2 cellular contexts compared by ENCODE assay signal in the genomic region with DNA sequence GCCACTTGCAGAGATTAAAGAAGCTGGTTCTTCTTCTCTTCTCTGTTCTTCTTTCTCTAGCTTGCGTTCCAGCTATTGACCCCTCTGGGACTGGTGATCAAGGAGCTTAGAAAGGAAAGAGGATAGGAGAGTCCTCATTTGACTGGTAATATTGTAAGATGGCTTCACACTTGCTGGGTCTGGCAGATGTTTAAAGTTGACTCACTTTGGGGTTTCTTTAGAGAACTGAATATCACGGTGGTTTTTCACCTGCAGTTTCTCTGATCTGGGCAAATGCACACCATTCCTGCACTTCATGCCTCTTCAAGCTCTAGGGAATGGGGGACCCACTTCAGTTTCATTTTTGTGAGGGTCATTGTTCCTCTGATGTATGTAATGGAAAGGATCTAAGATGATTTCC.
TF ChIP-seq lines count a peak whose summit lies in the region.

No MANE protein-coding gene starts in this region.

TF ChIP-seq in GM12878, 131 proteins besides CTCF, POLR2A, EP300 and RAD21 (continued from another document):
- TF ChIP-seq PAX5 (IDR thresholded peaks at IDR 0.05; ENCODE audit: borderline replicate concordance, low read depth, low read length) (0 out of 2 replicates have a peak, but pooled peaks have one; percentile 13), IKZF2 (IDR thresholded peaks at IDR 0.05) (peak in 1 of 2 experiments; percentile 20; a peak in 1 of 4 replicates), ZNF207 (IDR thresholded peaks at IDR 0.05; ENCODE audit: borderline replicate concordance) (no peak), NFIC (IDR thresholded peaks at IDR 0.05; ENCODE audit: low read depth, low read length) (peak; percentile 61), SPI1 (IDR thresholded peaks at IDR 0.05; ENCODE audit: borderline replicate concordance, insufficient read depth, low read depth, low read length) (peak; percentile 72), SRF (IDR thresholded peaks at IDR 0.05; ENCODE audit: low read depth in 2 of 2, low read length in 2 of 2) (0 out of 4 replicates have a peak, but pooled peaks of 1 of the 2 experiments have one; percentile 23), BCL11A (IDR thresholded peaks at IDR 0.05; ENCODE audit: low read depth, low read length) (peak; percentile 44; the same call in 1 of the 2 replicates), YY1 (IDR thresholded peaks at IDR 0.05; ENCODE audit: low read depth, low read length) (0 out of 2 replicates have a peak, but pooled peaks have one; percentile 28), EED (IDR thresholded peaks at IDR 0.05; ENCODE audit: low read depth) (peak; percentile 84), GABPA (IDR thresholded peaks at IDR 0.05; ENCODE audit: low read depth) (0 out of 2 replicates have a peak, but pooled peaks have one; percentile 4), CREM (IDR thresholded peaks at IDR 0.05; ENCODE audit: low read depth) (peak; percentile 34; the same call in 1 of the 2 replicates), NBN (IDR thresholded peaks at IDR 0.05) (no peak), IKZF1 (conservative IDR thresholded peaks at IDR 0.05) (0 out of 2 replicates have a peak, but pooled peaks have one; percentile 17), JUNB (IDR thresholded peaks at IDR 0.05) (peak; percentile 70), EZH2 (IDR thresholded peaks at IDR 0.05; ENCODE audit: borderline replicate concordance, control insufficient read depth, low read depth, low read length) (no peak), TCF12 (IDR thresholded peaks at IDR 0.05; ENCODE audit: low read depth, low read length) (0 out of 2 replicates have a peak, but pooled peaks have one; percentile 39), ZNF24 (IDR thresholded peaks at IDR 0.05) (no peak)
- TF ChIP-seq, protein P1, sequence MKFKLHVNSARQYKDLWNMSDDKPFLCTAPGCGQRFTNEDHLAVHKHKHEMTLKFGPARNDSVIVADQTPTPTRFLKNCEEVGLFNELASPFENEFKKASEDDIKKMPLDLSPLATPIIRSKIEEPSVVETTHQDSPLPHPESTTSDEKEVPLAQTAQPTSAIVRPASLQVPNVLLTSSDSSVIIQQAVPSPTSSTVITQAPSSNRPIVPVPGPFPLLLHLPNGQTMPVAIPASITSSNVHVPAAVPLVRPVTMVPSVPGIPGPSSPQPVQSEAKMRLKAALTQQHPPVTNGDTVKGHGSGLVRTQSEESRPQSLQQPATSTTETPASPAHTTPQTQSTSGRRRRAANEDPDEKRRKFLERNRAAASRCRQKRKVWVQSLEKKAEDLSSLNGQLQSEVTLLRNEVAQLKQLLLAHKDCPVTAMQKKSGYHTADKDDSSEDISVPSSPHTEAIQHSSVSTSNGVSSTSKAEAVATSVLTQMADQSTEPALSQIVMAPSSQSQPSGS (IDR thresholded peaks at IDR 0.05; ENCODE audit: low read length) = peak; percentile 33; the same call in 1 of the 2 replicates
- TF ChIP-seq, protein P2, sequence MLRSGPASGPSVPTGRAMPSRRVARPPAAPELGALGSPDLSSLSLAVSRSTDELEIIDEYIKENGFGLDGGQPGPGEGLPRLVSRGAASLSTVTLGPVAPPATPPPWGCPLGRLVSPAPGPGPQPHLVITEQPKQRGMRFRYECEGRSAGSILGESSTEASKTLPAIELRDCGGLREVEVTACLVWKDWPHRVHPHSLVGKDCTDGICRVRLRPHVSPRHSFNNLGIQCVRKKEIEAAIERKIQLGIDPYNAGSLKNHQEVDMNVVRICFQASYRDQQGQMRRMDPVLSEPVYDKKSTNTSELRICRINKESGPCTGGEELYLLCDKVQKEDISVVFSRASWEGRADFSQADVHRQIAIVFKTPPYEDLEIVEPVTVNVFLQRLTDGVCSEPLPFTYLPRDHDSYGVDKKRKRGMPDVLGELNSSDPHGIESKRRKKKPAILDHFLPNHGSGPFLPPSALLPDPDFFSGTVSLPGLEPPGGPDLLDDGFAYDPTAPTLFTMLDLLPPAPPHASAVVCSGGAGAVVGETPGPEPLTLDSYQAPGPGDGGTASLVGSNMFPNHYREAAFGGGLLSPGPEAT (IDR thresholded peaks at IDR 0.05; ENCODE audit: low read depth) = no peak
- TF ChIP-seq, protein P3, sequence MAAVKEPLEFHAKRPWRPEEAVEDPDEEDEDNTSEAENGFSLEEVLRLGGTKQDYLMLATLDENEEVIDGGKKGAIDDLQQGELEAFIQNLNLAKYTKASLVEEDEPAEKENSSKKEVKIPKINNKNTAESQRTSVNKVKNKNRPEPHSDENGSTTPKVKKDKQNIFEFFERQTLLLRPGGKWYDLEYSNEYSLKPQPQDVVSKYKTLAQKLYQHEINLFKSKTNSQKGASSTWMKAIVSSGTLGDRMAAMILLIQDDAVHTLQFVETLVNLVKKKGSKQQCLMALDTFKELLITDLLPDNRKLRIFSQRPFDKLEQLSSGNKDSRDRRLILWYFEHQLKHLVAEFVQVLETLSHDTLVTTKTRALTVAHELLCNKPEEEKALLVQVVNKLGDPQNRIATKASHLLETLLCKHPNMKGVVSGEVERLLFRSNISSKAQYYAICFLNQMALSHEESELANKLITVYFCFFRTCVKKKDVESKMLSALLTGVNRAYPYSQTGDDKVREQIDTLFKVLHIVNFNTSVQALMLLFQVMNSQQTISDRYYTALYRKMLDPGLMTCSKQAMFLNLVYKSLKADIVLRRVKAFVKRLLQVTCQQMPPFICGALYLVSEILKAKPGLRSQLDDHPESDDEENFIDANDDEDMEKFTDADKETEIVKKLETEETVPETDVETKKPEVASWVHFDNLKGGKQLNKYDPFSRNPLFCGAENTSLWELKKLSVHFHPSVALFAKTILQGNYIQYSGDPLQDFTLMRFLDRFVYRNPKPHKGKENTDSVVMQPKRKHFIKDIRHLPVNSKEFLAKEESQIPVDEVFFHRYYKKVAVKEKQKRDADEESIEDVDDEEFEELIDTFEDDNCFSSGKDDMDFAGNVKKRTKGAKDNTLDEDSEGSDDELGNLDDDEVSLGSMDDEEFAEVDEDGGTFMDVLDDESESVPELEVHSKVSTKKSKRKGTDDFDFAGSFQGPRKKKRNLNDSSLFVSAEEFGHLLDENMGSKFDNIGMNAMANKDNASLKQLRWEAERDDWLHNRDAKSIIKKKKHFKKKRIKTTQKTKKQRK (IDR thresholded peaks at IDR 0.05; ENCODE audit: low read depth, low read length) = no peak

TF ChIP-seq in WTC11, 78 proteins besides CTCF, POLR2A, EP300 and RAD21 (continued from another document):
- TF ChIP-seq ESRRA (CRISPR knock-in tag; IDR thresholded peaks at IDR 0.05; ENCODE audit: borderline replicate concordance) (no peak), HMGA2 (CRISPR knock-in tag; IDR thresholded peaks at IDR 0.05) (no peak), TEAD4 (CRISPR knock-in tag; IDR thresholded peaks at IDR 0.05) (no peak), CREM (CRISPR knock-in tag; IDR thresholded peaks at IDR 0.05) (no peak), CBFB (CRISPR knock-in tag; IDR thresholded peaks at IDR 0.05; ENCODE audit: low read depth) (no peak), ZNF121 (CRISPR knock-in tag; IDR thresholded peaks at IDR 0.05) (no peak)
- TF ChIP-seq, protein P4, sequence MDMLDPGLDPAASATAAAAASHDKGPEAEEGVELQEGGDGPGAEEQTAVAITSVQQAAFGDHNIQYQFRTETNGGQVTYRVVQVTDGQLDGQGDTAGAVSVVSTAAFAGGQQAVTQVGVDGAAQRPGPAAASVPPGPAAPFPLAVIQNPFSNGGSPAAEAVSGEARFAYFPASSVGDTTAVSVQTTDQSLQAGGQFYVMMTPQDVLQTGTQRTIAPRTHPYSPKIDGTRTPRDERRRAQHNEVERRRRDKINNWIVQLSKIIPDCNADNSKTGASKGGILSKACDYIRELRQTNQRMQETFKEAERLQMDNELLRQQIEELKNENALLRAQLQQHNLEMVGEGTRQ (CRISPR knock-in tag; IDR thresholded peaks at IDR 0.05) = no peak
- TF ChIP-seq, protein P5, sequence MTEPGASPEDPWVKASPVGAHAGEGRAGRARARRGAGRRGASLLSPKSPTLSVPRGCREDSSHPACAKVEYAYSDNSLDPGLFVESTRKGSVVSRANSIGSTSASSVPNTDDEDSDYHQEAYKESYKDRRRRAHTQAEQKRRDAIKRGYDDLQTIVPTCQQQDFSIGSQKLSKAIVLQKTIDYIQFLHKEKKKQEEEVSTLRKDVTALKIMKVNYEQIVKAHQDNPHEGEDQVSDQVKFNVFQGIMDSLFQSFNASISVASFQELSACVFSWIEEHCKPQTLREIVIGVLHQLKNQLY (CRISPR knock-in tag; IDR thresholded peaks at IDR 0.05) = no peak
- TF ChIP-seq, protein P6, sequence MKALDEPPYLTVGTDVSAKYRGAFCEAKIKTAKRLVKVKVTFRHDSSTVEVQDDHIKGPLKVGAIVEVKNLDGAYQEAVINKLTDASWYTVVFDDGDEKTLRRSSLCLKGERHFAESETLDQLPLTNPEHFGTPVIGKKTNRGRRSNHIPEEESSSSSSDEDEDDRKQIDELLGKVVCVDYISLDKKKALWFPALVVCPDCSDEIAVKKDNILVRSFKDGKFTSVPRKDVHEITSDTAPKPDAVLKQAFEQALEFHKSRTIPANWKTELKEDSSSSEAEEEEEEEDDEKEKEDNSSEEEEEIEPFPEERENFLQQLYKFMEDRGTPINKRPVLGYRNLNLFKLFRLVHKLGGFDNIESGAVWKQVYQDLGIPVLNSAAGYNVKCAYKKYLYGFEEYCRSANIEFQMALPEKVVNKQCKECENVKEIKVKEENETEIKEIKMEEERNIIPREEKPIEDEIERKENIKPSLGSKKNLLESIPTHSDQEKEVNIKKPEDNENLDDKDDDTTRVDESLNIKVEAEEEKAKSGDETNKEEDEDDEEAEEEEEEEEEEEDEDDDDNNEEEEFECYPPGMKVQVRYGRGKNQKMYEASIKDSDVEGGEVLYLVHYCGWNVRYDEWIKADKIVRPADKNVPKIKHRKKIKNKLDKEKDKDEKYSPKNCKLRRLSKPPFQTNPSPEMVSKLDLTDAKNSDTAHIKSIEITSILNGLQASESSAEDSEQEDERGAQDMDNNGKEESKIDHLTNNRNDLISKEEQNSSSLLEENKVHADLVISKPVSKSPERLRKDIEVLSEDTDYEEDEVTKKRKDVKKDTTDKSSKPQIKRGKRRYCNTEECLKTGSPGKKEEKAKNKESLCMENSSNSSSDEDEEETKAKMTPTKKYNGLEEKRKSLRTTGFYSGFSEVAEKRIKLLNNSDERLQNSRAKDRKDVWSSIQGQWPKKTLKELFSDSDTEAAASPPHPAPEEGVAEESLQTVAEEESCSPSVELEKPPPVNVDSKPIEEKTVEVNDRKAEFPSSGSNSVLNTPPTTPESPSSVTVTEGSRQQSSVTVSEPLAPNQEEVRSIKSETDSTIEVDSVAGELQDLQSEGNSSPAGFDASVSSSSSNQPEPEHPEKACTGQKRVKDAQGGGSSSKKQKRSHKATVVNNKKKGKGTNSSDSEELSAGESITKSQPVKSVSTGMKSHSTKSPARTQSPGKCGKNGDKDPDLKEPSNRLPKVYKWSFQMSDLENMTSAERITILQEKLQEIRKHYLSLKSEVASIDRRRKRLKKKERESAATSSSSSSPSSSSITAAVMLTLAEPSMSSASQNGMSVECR (CRISPR knock-in tag; IDR thresholded peaks at IDR 0.05; ENCODE audit: borderline replicate concordance) = no peak
